ENCODE assay signal across 13 cellular contexts in genomic region chr2:119523383-119523958, GRCh38. TPM values are rescaled to one million over a fixed set of nuclear protein-coding genes. Genes with fewer than 3 reads are reported as not detected.
DNase-seq lines count a peak whose midpoint lies in the region; ATAC-seq and TF ChIP-seq lines count a peak whose summit lies in the region.
"Had no signal": no experiment of that assay in that cellular context is flagged by ENCODE, and none has a peak within 500 bp of the region (broad histone marks: within the 10 kb centered on the region; RNA-seq: fewer than 3 reads in every experiment).

No MANE protein-coding gene starts in this region.

- intact Hi-C loops in left ventricle myocardium inferior (cut with micrococcal nuclease): no loop called here
- intact Hi-C loops in cardiac septum (cut with DNase I): no loop called here
- intact Hi-C loops in ovary (cut with DNase I): no loop called here

- TF ChIP-seq CTCF in left ventricle myocardium inferior (IDR thresholded peaks at IDR 0.05; ENCODE audit: borderline replicate concordance) (no peak), endothelial cell (IDR thresholded peaks at IDR 0.05; ENCODE audit: unreplicated experiment) (no peak), upper lobe of left lung (IDR thresholded peaks at IDR 0.05) (no peak), osteoblast (IDR thresholded peaks at IDR 0.05; ENCODE audit: extremely low read depth, low read depth, low read length) (no peak), ovary (IDR thresholded peaks at IDR 0.05) (no peak), brain microvascular endothelial cell (IDR thresholded peaks at IDR 0.05; ENCODE audit: low read depth, low read length, missing control alignments) (no peak)

- H3K27ac ChIP-seq in left ventricle myocardium inferior (replicated peaks): no peak overlapping the region
- peak overlapping the region in 3 of 4 donors; percentile 35 to 81 (median 64) for H3K27ac ChIP-seq in upper lobe of left lung
- H3K27ac ChIP-seq in osteoblast (ENCODE audit: low read depth, low read length): no peak overlapping the region
- no peak overlapping the region for H3K27ac ChIP-seq in ovary
- no peak overlapping the region for H3K27ac ChIP-seq in brain microvascular endothelial cell

- H3K27me3 ChIP-seq in left ventricle myocardium inferior (ENCODE audit: low read depth) (peaks cover 62% of the 10 kb centered on the region), mucosa of stomach (ENCODE audit: control insufficient read depth, insufficient read depth, low read length) (peaks cover 28% of the 10 kb centered on the region), upper lobe of left lung (peaks cover 0 to 5% (median 1%) of the 10 kb centered on the region in 4 donors), osteoblast (ENCODE audit: insufficient read depth, low read length) (peaks cover 48% of the 10 kb centered on the region), ovary (no peaks in the 10 kb centered on the region), brain microvascular endothelial cell (replicated peaks) (peaks cover 31% of the 10 kb centered on the region)

- in situ Hi-C loops in brain microvascular endothelial cell (cut with HindIII; ENCODE audit: low pct_ligation_motif_present, low sequenced_read_pairs): no loop called here

- no peak overlapping the region for H3K4me2 ChIP-seq in osteoblast (ENCODE audit: insufficient read depth, low read length)

- H3K79me2 ChIP-seq in osteoblast (ENCODE audit: insufficient read depth, low read length): no peaks in the 10 kb centered on the region

- DNase-seq in left ventricle myocardium inferior (no peak), cardiac septum (ENCODE audit: low spot score) (no peak), endothelial cell (ENCODE audit: low spot score) (no peak), upper lobe of left lung (peak in 1 of 2 donors; percentile 46), osteoblast (ENCODE audit: insufficient read length, low spot score, missing footprints) (no peak), ovary (no peak), brain microvascular endothelial cell (no peak)
- DNase-seq: activated gamma-delta T cell treated with Interleukin-2 at 50 U/mL for 16 hours; effector CD8-positive, alpha-beta T cell; stimulated activated naive CD4-positive, alpha-beta T cell treated with Interleukin-2 at 50 U/mL for 16 hours had no signal

- no peaks in the 10 kb centered on the region for H3K9me3 ChIP-seq in left ventricle myocardium inferior (replicated peaks)
- H3K9me3 ChIP-seq in mucosa of stomach (ENCODE audit: control insufficient read depth, low read length): no peaks in the 10 kb centered on the region
- H3K9me3 ChIP-seq in upper lobe of left lung: no peaks in the 10 kb centered on the region
- no peaks in the 10 kb centered on the region for H3K9me3 ChIP-seq in osteoblast (ENCODE audit: low read depth, low read length)
- H3K9me3 ChIP-seq in ovary: no peaks in the 10 kb centered on the region

- no peak for TF ChIP-seq EP300 in upper lobe of left lung (IDR thresholded peaks at IDR 0.05)
- TF ChIP-seq EP300 in ovary (IDR thresholded peaks at IDR 0.05): no peak

- ATAC-seq in upper lobe of left lung (ENCODE audit: low FRiP score in 2 of 2): no peak

- H3K36me3 Mint-ChIP-seq in endothelial cell (ENCODE audit: low read depth, unreplicated experiment): no peaks in the 10 kb centered on the region

- no peak overlapping the region for H2AFZ ChIP-seq in osteoblast (ENCODE audit: low read length)

- no peaks in the 10 kb centered on the region for H4K20me1 ChIP-seq in osteoblast (ENCODE audit: insufficient read depth, low read length)

- H3K4me1 ChIP-seq in left ventricle myocardium inferior (peaks cover 4% of the 10 kb centered on the region), mucosa of stomach (ENCODE audit: control insufficient read depth, insufficient read depth, low read length) (no peaks in the 10 kb centered on the region), upper lobe of left lung (peaks cover 0 to 21% (median 4%) of the 10 kb centered on the region in 4 donors), osteoblast (ENCODE audit: insufficient read depth, low read length) (no peaks in the 10 kb centered on the region), ovary (ENCODE audit: insufficient read depth) (no peaks in the 10 kb centered on the region)

- peak overlapping the region; percentile 54 for H3K4me3 ChIP-seq in left ventricle myocardium inferior
- no peak overlapping the region for H3K4me3 ChIP-seq in mucosa of stomach (ENCODE audit: low read length)
- H3K4me3 ChIP-seq in upper lobe of left lung: peak overlapping the region in 3 of 4 donors; percentile 47 to 49 (median 47)
- no peak overlapping the region for H3K4me3 ChIP-seq in osteoblast (ENCODE audit: insufficient read depth, low read length)
- no peak overlapping the region for H3K4me3 ChIP-seq in ovary
- no peak overlapping the region for H3K4me3 ChIP-seq in brain microvascular endothelial cell (ENCODE audit: low read depth, low read length)

- peaks cover 8% of the 10 kb centered on the region for H3K4me1 Mint-ChIP-seq in endothelial cell (ENCODE audit: unreplicated experiment)

- peaks cover 18% of the 10 kb centered on the region for H3K27me3 Mint-ChIP-seq in endothelial cell (ENCODE audit: unreplicated experiment)

- H3K27ac Mint-ChIP-seq in endothelial cell (ENCODE audit: unreplicated experiment): no peak overlapping the region
- H3K27ac Mint-ChIP-seq: T-helper 2 cell treated with Interferon-gamma antibody and Interleukin-4, amounts not matched to agents 5 μg/mL and 100 μg/mL, for 36 hours had no signal

- peak overlapping the region; percentile 68 for H3K4me3 Mint-ChIP-seq in endothelial cell (ENCODE audit: unreplicated experiment)
- H3K4me3 Mint-ChIP-seq: T-helper 2 cell treated with Interferon-gamma antibody and Interleukin-4, amounts not matched to agents 5 μg/mL and 100 μg/mL, for 36 hours had no signal

- H3K9me3 Mint-ChIP-seq in endothelial cell (ENCODE audit: unreplicated experiment): no peaks in the 10 kb centered on the region
- H3K9me3 Mint-ChIP-seq: T-helper 2 cell treated with Interferon-gamma antibody and Interleukin-4, amounts not matched to agents 5 μg/mL and 100 μg/mL, for 36 hours had no signal

- WGBS in upper lobe of left lung, 2 donors: 12 to 13% methylated on average over 23 of the region's 23 CpGs
- WGBS in ovary, 3 donors: 1 to 2% (median 2%) methylated on average over 23 of the region's 23 CpGs

- TF ChIP-seq POLR2A in upper lobe of left lung (IDR thresholded peaks at IDR 0.05) (no peak), ovary (IDR thresholded peaks at IDR 0.05) (no peak)

- H3K36me3 ChIP-seq in left ventricle myocardium inferior: no peaks in the 10 kb centered on the region
- no peaks in the 10 kb centered on the region for H3K36me3 ChIP-seq in mucosa of stomach (ENCODE audit: control insufficient read depth, insufficient read depth, low read length)
- no peaks in the 10 kb centered on the region for H3K36me3 ChIP-seq in upper lobe of left lung
- no peaks in the 10 kb centered on the region for H3K36me3 ChIP-seq in osteoblast (ENCODE audit: insufficient read depth, low read length)
- no peaks in the 10 kb centered on the region for H3K36me3 ChIP-seq in ovary
- no peaks in the 10 kb centered on the region for H3K36me3 ChIP-seq in brain microvascular endothelial cell (replicated peaks)

- H3K9ac ChIP-seq in mucosa of stomach (ENCODE audit: low read length): peak overlapping the region; percentile 28

RNA-seq across cellular contexts. Expression of gene SCTR, which starts 0.8 kb away (rescaled TPM):
- total RNA-seq in left ventricle myocardium inferior (1.2 TPM), cardiac septum (0.59 TPM), endothelial cell (ENCODE audit: unreplicated experiment) (not detected), upper lobe of left lung (10 to 100 TPM in 5 of 6 donors, 1 to 10 TPM in 1; 3.2 to 52.5 (median 16.6) TPM), osteoblast (not detected in 2 replicates), ovary (10 to 100 TPM in 1 of 7 donors, 1 to 10 TPM in 1, not detected in 5; 1.4 to 14.1 TPM)
- polyA plus RNA-seq in ovary: under 1 TPM; 0.23 to 0.27 TPM
- total RNA-seq: omental fat pad had no signal

RNA-seq across cellular contexts. Expression of gene CFAP221, which starts 20.8 kb away (rescaled TPM):
- 1.0 TPM for total RNA-seq in left ventricle myocardium inferior
- total RNA-seq in cardiac septum: 1.2 TPM
- 1.1 TPM for total RNA-seq in endothelial cell (ENCODE audit: unreplicated experiment)
- total RNA-seq in upper lobe of left lung: 10 to 100 TPM; 13.9 to 67.5 (median 30.9) TPM
- total RNA-seq in osteoblast: 0.36 and 1.2 TPM in 2 replicates
- total RNA-seq in ovary: 10 to 100 TPM in 1 of 7 donors, 1 to 10 TPM in 5, under 1 TPM in 1; 0.86 to 23.4 (median 2.4) TPM
- polyA plus RNA-seq in ovary: 1 to 10 TPM in 1 of 2 donors, under 1 TPM in 1; 0.24 to 2.4 TPM

Comparison
In these comparisons a context has a peak if more than half of its experiments do, and no peak if none do; other contexts are left out.
1. H3K27ac ChIP-seq: peak in upper lobe of left lung (3 of 4); none in left ventricle myocardium inferior (single experiment), osteoblast (single experiment), ovary (0 of 2) and brain microvascular endothelial cell (single experiment).
2. H3K4me3 ChIP-seq: peak in left ventricle myocardium inferior (single experiment) and upper lobe of left lung (3 of 4); none in mucosa of stomach (single experiment), osteoblast (single experiment), ovary (single experiment) and brain microvascular endothelial cell (single experiment).